Comparison of ENCODE assay signal across 8 cellular contexts in the genomic region with DNA sequence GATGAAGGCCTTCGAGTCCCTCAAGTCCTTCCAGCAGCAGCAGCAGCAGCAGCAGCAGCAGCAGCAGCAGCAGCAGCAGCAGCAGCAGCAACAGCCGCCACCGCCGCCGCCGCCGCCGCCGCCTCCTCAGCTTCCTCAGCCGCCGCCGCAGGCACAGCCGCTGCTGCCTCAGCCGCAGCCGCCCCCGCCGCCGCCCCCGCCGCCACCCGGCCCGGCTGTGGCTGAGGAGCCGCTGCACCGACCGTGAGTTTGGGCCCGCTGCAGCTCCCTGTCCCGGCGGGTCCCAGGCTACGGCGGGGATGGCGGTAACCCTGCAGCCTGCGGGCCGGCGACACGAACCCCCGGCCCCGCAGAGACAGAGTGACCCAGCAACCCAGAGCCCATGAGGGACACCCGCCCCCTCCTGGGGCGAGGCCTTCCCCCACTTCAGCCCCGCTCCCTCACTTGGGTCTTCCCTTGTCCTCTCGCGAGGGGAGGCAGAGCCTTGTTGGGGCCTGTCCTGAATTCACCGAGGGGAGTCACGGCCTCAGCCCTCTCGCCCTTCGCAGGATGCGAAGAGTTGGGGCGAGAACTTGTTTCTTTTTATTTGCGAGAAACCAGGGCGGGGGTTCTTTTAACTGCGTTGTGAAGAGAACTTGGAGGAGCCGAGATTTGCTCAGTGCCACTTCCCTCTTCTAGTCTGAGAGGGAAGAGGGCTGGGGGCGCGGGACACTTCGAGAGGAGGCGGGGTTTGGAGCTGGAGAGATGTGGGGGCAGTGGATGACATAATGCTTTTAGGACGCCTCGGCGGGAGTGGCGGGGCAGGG. TPM values are rescaled to one million over a fixed set of nuclear protein-coding genes. Genes with fewer than 3 reads are reported as not detected.
DNase-seq lines count a peak whose midpoint lies in the region; ATAC-seq lines count a peak whose summit lies in the region.

No MANE protein-coding gene starts in this region.

- peak overlapping the region; percentile 87 for H2BK5ac ChIP-seq in trophoblast cell (ENCODE audit: low read depth, low read length, poor library complexity)

- H3K27ac ChIP-seq in KOPT-K1 (ENCODE audit: low read depth, low read length, poor library complexity, severe bottlenecking) (peak overlapping the region; percentile 65), SJCRH30 (peak overlapping the region; percentile 79), trophoblast cell (ENCODE audit: low read depth, low read length) (peak overlapping the region; percentile 70)

- H2BK120ac ChIP-seq in trophoblast cell (ENCODE audit: insufficient read depth, low read length, poor library complexity), result peak overlapping the region; percentile 67

- peak overlapping the region; percentile 92 for H4K12ac ChIP-seq in trophoblast cell (ENCODE audit: low read depth, low read length)

- DNase-seq in A172 (ENCODE audit: low spot score) (peak; percentile 56), SJCRH30 (peak; percentile 83 to 85), head of caudate nucleus (peak in 40 of 42 donors; percentile 21 to 81 (median 52)), trophoblast cell (peak; percentile 40 to 45)
- DNase-seq in activated naive CD4-positive, alpha-beta T cell treated with anti-CD3 and anti-CD28 coated beads, Interleukin-2, amount 50 U/mL, for 72 hours (ENCODE audit: low spot score in 2 of 2), result peak; percentile 59 to 65

- H3K9ac ChIP-seq in trophoblast cell (ENCODE audit: low read length), result peak overlapping the region; percentile 86

- no peaks in the 10 kb centered on the region for H3K27me3 ChIP-seq in SJCRH30
- H3K27me3 ChIP-seq in trophoblast cell (ENCODE audit: insufficient read depth, low read length), result no peaks in the 10 kb centered on the region

- H3K18ac ChIP-seq in trophoblast cell (ENCODE audit: low read length), result peak overlapping the region; percentile 69

- peak overlapping the region; percentile 77 for H3K4me2 ChIP-seq in trophoblast cell (ENCODE audit: low read length)

- no CpG with 5 or more reads among the region's 60 CpGs for whole genome bisulfite sequencing in trophoblast cell (ENCODE audit: extremely low coverage, insufficient coverage, insufficient read length)

- H3K79me2 ChIP-seq in trophoblast cell (ENCODE audit: control insufficient read depth, insufficient read depth, low read length, poor library complexity), result peaks cover 8% of the 10 kb centered on the region

- peak overlapping the region; percentile 38 for H4K91ac ChIP-seq in trophoblast cell (ENCODE audit: low read depth, low read length)

- H2AFZ ChIP-seq in trophoblast cell (ENCODE audit: insufficient read depth, low read length, poor library complexity), result peak overlapping the region; percentile 81

- H3K79me1 ChIP-seq in trophoblast cell (ENCODE audit: low read length), result peaks cover 7% of the 10 kb centered on the region

- peaks cover 0 to 29% of the 10 kb centered on the region in 2 donors for H3K36me3 Mint-ChIP-seq in activated naive CD4-positive, alpha-beta T cell treated with anti-CD3 and anti-CD28 coated beads, Interleukin-2, amount 50 U/mL, for 72 hours

- H3K4ac ChIP-seq in trophoblast cell (ENCODE audit: low read depth, low read length), result peak overlapping the region; percentile 52

- peak overlapping the region; percentile 90 to 97 for H3K27ac Mint-ChIP-seq in activated naive CD4-positive, alpha-beta T cell treated with anti-CD3 and anti-CD28 coated beads, Interleukin-2, amount 50 U/mL, for 72 hours

- no peak overlapping the region for H2BK12ac ChIP-seq in trophoblast cell (ENCODE audit: low read length)

- H3K9me3 ChIP-seq in KOPT-K1 (ENCODE audit: insufficient read depth, low read length, poor library complexity, severe bottlenecking), result no peaks in the 10 kb centered on the region
- H3K9me3 ChIP-seq in SJCRH30 (replicated peaks), result no peaks in the 10 kb centered on the region
- H3K9me3 ChIP-seq in trophoblast cell (ENCODE audit: insufficient read depth, low read depth, low read length), result peaks cover 2% of the 10 kb centered on the region

- H3K14ac ChIP-seq in trophoblast cell (ENCODE audit: low read length), result peak overlapping the region; percentile 73

- ATAC-seq in GM18517 (IDR thresholded peaks at IDR 0.05; ENCODE audit: unreplicated experiment) (peak; percentile 20), GM18520 (IDR thresholded peaks at IDR 0.05; ENCODE audit: unreplicated experiment) (no peak)
- peak; percentile 19 to 26 for ATAC-seq in activated naive CD4-positive, alpha-beta T cell treated with anti-CD3 and anti-CD28 coated beads, Interleukin-2, amount 50 U/mL, for 72 hours

- intact Hi-C loops in head of caudate nucleus (cut with DNase I), result no loop called here

- H3K23ac ChIP-seq in trophoblast cell (ENCODE audit: low read length), result no peak overlapping the region

- no peak overlapping the region for H2AK5ac ChIP-seq in trophoblast cell (ENCODE audit: low read length)

- H4K8ac ChIP-seq in trophoblast cell (ENCODE audit: low read depth, low read length), result peak overlapping the region; percentile 93

- H3K4me1 ChIP-seq in SJCRH30, result no peaks in the 10 kb centered on the region; the same call in 1 of the 2 replicates
- peaks cover 8 to 9% of the 10 kb centered on the region in 2 experiments for H3K4me1 ChIP-seq in trophoblast cell (ENCODE audit: control insufficient read depth in 1 of 2, insufficient read depth in 2 of 2, low read length in 2 of 2)

- H3K36me3 ChIP-seq in KOPT-K1 (ENCODE audit: insufficient read depth, low read length), result no peaks in the 10 kb centered on the region; the same call in 1 of the 2 replicates
- no peaks in the 10 kb centered on the region for H3K36me3 ChIP-seq in SJCRH30
- H3K36me3 ChIP-seq in trophoblast cell (ENCODE audit: control insufficient read depth in 1 of 2, insufficient read depth in 2 of 2, low read length in 2 of 2), result peaks cover 0 to 2% of the 10 kb centered on the region in 2 experiments

- H3K9me3 Mint-ChIP-seq in activated naive CD4-positive, alpha-beta T cell treated with anti-CD3 and anti-CD28 coated beads, Interleukin-2, amount 50 U/mL, for 72 hours, result no peaks in the 10 kb centered on the region

- H3K4me3 ChIP-seq in SJCRH30 (peak overlapping the region; percentile 97), trophoblast cell (ENCODE audit: low read depth, low read length) (peak overlapping the region; percentile 90)

RNA-seq across cellular contexts. Expression of a gene that starts 0.6 kb away (rescaled TPM):
- total RNA-seq in A172 (2014; rRNA removed; shearing (Covaris generic)), result 12.2 and 17.0 TPM in 2 replicates
- total RNA-seq in SJCRH30 (2014; rRNA removed; shearing (Covaris generic)), result 24.3 and 30.7 TPM in 2 replicates
- 100 to 1,000 TPM in 1 of 2 donors, 10 to 100 TPM in 1; 77.8 to 121 TPM for total RNA-seq in activated naive CD4-positive, alpha-beta T cell treated with anti-CD3 and anti-CD28 coated beads, Interleukin-2, amount 50 U/mL, for 72 hours
- 27.4 and 27.8 TPM in 2 replicates for polyA plus RNA-seq in trophoblast cell (2013)

RNA-seq across cellular contexts. Expression of a gene that starts 0.7 kb away (rescaled TPM):
- not detected in 2 replicates for total RNA-seq in A172 (2014; rRNA removed; shearing (Covaris generic))
- not detected in 2 replicates for total RNA-seq in SJCRH30 (2014; rRNA removed; shearing (Covaris generic))
- not detected for total RNA-seq in activated naive CD4-positive, alpha-beta T cell treated with anti-CD3 and anti-CD28 coated beads, Interleukin-2, amount 50 U/mL, for 72 hours
- not detected in 2 replicates for polyA plus RNA-seq in trophoblast cell (2013)
